In the genomic region with DNA sequence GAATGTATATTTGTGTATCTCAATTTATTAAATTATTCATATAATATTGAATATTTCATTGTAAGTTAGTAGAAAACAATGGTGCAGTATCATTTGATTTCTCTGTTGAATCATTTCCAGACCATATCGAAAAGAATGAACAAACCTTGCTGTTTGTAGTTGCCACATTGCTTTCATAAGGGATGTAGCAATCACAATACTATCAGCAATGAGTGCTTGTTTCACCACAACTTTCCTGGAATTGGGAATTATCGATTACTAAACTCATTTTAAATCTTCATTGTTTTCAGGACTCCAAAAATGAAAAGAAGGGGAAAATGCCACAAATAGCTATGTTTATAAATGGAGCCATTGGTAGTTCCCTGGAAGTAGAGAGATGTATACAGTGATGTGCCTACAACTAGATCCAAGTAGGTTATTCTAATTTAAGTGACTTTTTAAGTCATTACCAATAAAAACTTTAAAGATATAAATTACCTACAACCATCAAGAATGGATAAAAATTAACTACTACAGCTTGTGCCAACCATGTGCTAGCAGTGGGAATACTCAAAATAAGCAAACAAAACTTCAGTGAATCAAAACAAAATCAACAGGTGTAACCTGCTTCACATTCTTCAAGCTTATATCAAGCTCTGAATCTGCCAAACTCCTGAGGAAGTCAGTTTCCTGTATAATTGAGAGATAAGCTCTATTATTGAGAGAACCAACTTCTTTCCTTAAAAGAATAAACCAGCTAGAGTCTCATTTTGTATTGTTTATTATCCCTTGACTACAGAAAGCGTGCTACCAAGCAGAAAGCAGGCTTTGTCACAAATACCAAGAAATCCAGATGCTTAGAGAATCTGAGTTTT, we compare ENCODE assay signal across 21 cellular contexts.
DNase-seq lines count a peak whose midpoint lies in the region; ATAC-seq, FAIRE-seq and TF ChIP-seq lines count a peak whose summit lies in the region.
"Had no signal": no experiment of that assay in that cellular context is flagged by ENCODE, and none has a peak within 500 bp of the region (broad histone marks: within the 10 kb centered on the region; RNA-seq: fewer than 3 reads in every experiment).

No MANE protein-coding gene starts in this region.

- in situ Hi-C loops in HepG2 (cut with HindIII; ENCODE audit: extremely low pct_ligation_motif_present, low pct_unique_long_range_greater_than_20kb): no loop called here
- in situ Hi-C loops in HAP-1 (cut with MboI; ENCODE audit: low sequenced_read_pairs): no loop called here

- H3K79me2 ChIP-seq in HepG2 (ENCODE audit: insufficient read depth, low read length): no peaks in the 10 kb centered on the region

- H3K9me3 ChIP-seq in HEK293 (ENCODE audit: control insufficient read depth, insufficient read depth, low read depth, low read length): no peaks in the 10 kb centered on the region
- H3K9me3 ChIP-seq in HepG2 (ENCODE audit: low read length): peaks cover 6% of the 10 kb centered on the region; the same call in 1 of the 2 replicates
- no peaks in the 10 kb centered on the region for H3K9me3 ChIP-seq in HAP-1
- H3K9me3 ChIP-seq: SJSA1 had no signal

- H3K27ac ChIP-seq in HEK293 (ENCODE audit: extremely low read depth, low read depth, low read length) (no peak overlapping the region), HepG2 (ENCODE audit: extremely low read length, insufficient read depth, low read length) (no peak overlapping the region)
- H3K27ac ChIP-seq: HL-60, SJSA1 had no signal

- H3K4me1 ChIP-seq in HEK293 (ENCODE audit: control insufficient read depth, insufficient read depth, low read length) (peaks cover 6% of the 10 kb centered on the region; the same call in 1 of the 2 replicates), HepG2 (ENCODE audit: insufficient read depth, low read length) (peaks cover 40% of the 10 kb centered on the region), HAP-1 (peaks cover 3% of the 10 kb centered on the region; the same call in 1 of the 2 replicates)
- H3K4me1 ChIP-seq: SJSA1 had no signal

- no peak for TF ChIP-seq EP300 in HepG2 (IDR thresholded peaks at IDR 0.05; ENCODE audit: low read depth in 2 of 2, low read length in 2 of 2)
- no peak for TF ChIP-seq EP300 in HepG2 (CRISPR knock-in tag; IDR thresholded peaks at IDR 0.05; ENCODE audit: borderline replicate concordance)

- WGBS in HepG2 (ENCODE audit: low lambda C conversion rate): 73% methylated on average over 3 of the region's 3 CpGs

- no peaks in the 10 kb centered on the region for H4K20me1 ChIP-seq in HepG2 (ENCODE audit: insufficient read depth, low read length)

- no peak overlapping the region for H3K4me3 ChIP-seq in HEK293 (ENCODE audit: low read depth, low read length)
- no peak overlapping the region for H3K4me3 ChIP-seq in HepG2 (replicated peaks in 1 of 3; ENCODE audit: insufficient read depth in 1 of 3, low read depth in 2 of 3, low read length in 3 of 3)
- no peak overlapping the region for H3K4me3 ChIP-seq in HAP-1
- H3K4me3 ChIP-seq: SJSA1 had no signal

- no peaks in the 10 kb centered on the region for H3K27me3 ChIP-seq in HepG2 (ENCODE audit: control insufficient read depth in 1 of 2, insufficient read depth in 2 of 2, low read length in 2 of 2)
- no peaks in the 10 kb centered on the region for H3K27me3 ChIP-seq in HAP-1 (ENCODE audit: low read depth)

- H3K27ac Mint-ChIP-seq in osteocyte (ENCODE audit: unreplicated experiment): no peak overlapping the region
- H3K27ac Mint-ChIP-seq in activated CD4-positive, alpha-beta T cell treated with anti-CD3 and anti-CD28 coated beads for 36 hours: no peak overlapping the region
- H3K27ac Mint-ChIP-seq: CD4-positive, CD25-positive, alpha-beta regulatory T cell had no signal

- BruUV-seq in HepG2 (replicated peaks; lab: Mats Ljungman, UMichigan): no TSS peak

- peak; percentile 73 for DNase-seq in dermis blood vessel endothelial cell
- no peak for DNase-seq in HepG2 (ENCODE audit: low spot score)
- peak; percentile 79 for DNase-seq in renal cortical epithelial cell (ENCODE audit: low read depth)
- no peak for DNase-seq in osteocyte (ENCODE audit: extremely low spot score, unreplicated experiment)
- no peak for DNase-seq in HAP-1 (ENCODE audit: low spot score in 2 of 2)
- DNase-seq in activated CD4-positive, alpha-beta T cell treated with anti-CD3 and anti-CD28 coated beads for 36 hours: no peak
- DNase-seq: CD4-positive, CD25-positive, alpha-beta regulatory T cell; DMS 273 treated with DMSO at 0.1 percent for 48 hours; GDM1; KG1; NCI-H1092 treated with DMSO at 0.1 percent for 48 hours; NCI-H146; NCI-H2029 treated with DMSO at 0.1 percent for 48 hours; NCI-H2171 treated with DMSO at 0.1 percent for 48 hours; NCI-H524 treated with DMSO at 0.1 percent for 48 hours; NCI-H82 had no signal

- no peak for ATAC-seq in HepG2
- no peak for ATAC-seq in activated CD4-positive, alpha-beta T cell treated with anti-CD3 and anti-CD28 coated beads for 36 hours
- ATAC-seq: Panc1 had no signal

- FAIRE-seq in HepG2 (lab: Jason Lieb, UNC): no peak
- FAIRE-seq: GM18507 had no signal

- H3K9me3 Mint-ChIP-seq in osteocyte (ENCODE audit: unreplicated experiment): no peaks in the 10 kb centered on the region
- H3K9me3 Mint-ChIP-seq in activated CD4-positive, alpha-beta T cell treated with anti-CD3 and anti-CD28 coated beads for 36 hours (ENCODE audit: low read depth): no peaks in the 10 kb centered on the region

- CTCF ChIA-PET in HEK293 (lab: Yijun Ruan, JAX) (interaction anchor here (0.6 to 1.9 kb wide), 3 partner anchors 14 to 858 kb away, joined by 3 to 8 read pairs (median 4); no protein-coding TSS in a partner anchor), HepG2 (lab: Yijun Ruan, JAX; ENCODE audit: low intra/inter-chr PET ratio, low total read pairs) (no interaction called here)
- CTCF ChIA-PET in activated CD4-positive, alpha-beta T cell treated with anti-CD3 and anti-CD28 coated beads for 36 hours (lab: Charles Lee): interaction anchor here (0.6 to 2.5 kb wide), 4 partner anchors 15 to 502 kb away, joined by 3 to 12 read pairs (median 3); no protein-coding TSS in a partner anchor

- no peak for TF ChIP-seq CTCF in HEK293 (tag by site-specific recombination; IDR thresholded peaks at IDR 0.05)
- no peak for TF ChIP-seq CTCF in HepG2 (CRISPR knock-in tag; IDR thresholded peaks at IDR 0.05)
- TF ChIP-seq CTCF in osteocyte (IDR thresholded peaks at IDR 0.05): no peak

- no peak for TF ChIP-seq RAD21 in HepG2 (CRISPR knock-in tag; IDR thresholded peaks at IDR 0.05)

- intact Hi-C loops in HepG2 (cut with micrococcal nuclease; ENCODE audit: unreplicated experiment): no loop called here
- intact Hi-C loops in activated CD4-positive, alpha-beta T cell treated with anti-CD3 and anti-CD28 coated beads for 36 hours (cut with DNase I, micrococcal nuclease): no loop called here

- no peaks in the 10 kb centered on the region for H3K4me1 Mint-ChIP-seq in osteocyte (ENCODE audit: unreplicated experiment)
- no peaks in the 10 kb centered on the region for H3K4me1 Mint-ChIP-seq in activated CD4-positive, alpha-beta T cell treated with anti-CD3 and anti-CD28 coated beads for 36 hours
- H3K4me1 Mint-ChIP-seq: CD4-positive, CD25-positive, alpha-beta regulatory T cell had no signal

- no peak for TF ChIP-seq POLR2A in HepG2 (IDR thresholded peaks at IDR 0.05; ENCODE audit: insufficient read depth in 1 of 2, low read depth in 2 of 2, low read length in 2 of 2)

- no peak overlapping the region for H3K9ac ChIP-seq in HepG2 (ENCODE audit: insufficient read depth, low read depth, low read length)

- POLR2A ChIA-PET in HEK293 (lab: Yijun Ruan, JAX): no interaction called here
- POLR2A ChIA-PET in HepG2 (lab: Yijun Ruan, JAX): no interaction called here
- POLR2A ChIA-PET in activated CD4-positive, alpha-beta T cell treated with anti-CD3 and anti-CD28 coated beads for 36 hours (lab: Charles Lee): no interaction called here

- H3K4me2 ChIP-seq in HepG2 (ENCODE audit: low read depth, low read length): no peak overlapping the region

- no peak overlapping the region for H3K4me3 Mint-ChIP-seq in osteocyte (ENCODE audit: unreplicated experiment)
- H3K4me3 Mint-ChIP-seq in activated CD4-positive, alpha-beta T cell treated with anti-CD3 and anti-CD28 coated beads for 36 hours: no peak overlapping the region
- H3K4me3 Mint-ChIP-seq: CD4-positive, CD25-positive, alpha-beta regulatory T cell had no signal

- H3K27me3 Mint-ChIP-seq in osteocyte (ENCODE audit: unreplicated experiment): peaks cover 11% of the 10 kb centered on the region
- peaks cover 4% of the 10 kb centered on the region for H3K27me3 Mint-ChIP-seq in activated CD4-positive, alpha-beta T cell treated with anti-CD3 and anti-CD28 coated beads for 36 hours

- no peak overlapping the region for H2AFZ ChIP-seq in HepG2 (ENCODE audit: low read length)

- H3K36me3 Mint-ChIP-seq in osteocyte (ENCODE audit: unreplicated experiment): no peaks in the 10 kb centered on the region
- no peaks in the 10 kb centered on the region for H3K36me3 Mint-ChIP-seq in activated CD4-positive, alpha-beta T cell treated with anti-CD3 and anti-CD28 coated beads for 36 hours (ENCODE audit: low read depth)
- H3K36me3 Mint-ChIP-seq: CD4-positive, CD25-positive, alpha-beta regulatory T cell had no signal

- H3K36me3 ChIP-seq in HEK293 (ENCODE audit: control insufficient read depth in 2 of 2, insufficient read depth in 1 of 2, low read length in 2 of 2) (no peaks in the 10 kb centered on the region; a peak in 1 of 3 replicates), HepG2 (replicated peaks in 1 of 2; ENCODE audit: control insufficient read depth in 1 of 2, insufficient read depth in 2 of 2, low read length in 2 of 2) (no peaks in the 10 kb centered on the region), HAP-1 (replicated peaks) (no peaks in the 10 kb centered on the region)
- H3K36me3 ChIP-seq: SJSA1 had no signal

TF ChIP-seq in HEK293, 187 proteins besides CTCF, POLR2A, EP300 and RAD21 (continues in another document):
- no peak for TF ChIP-seq ZNF664 (tag by site-specific recombination; IDR thresholded peaks at IDR 0.05)
- peak; percentile 67 for TF ChIP-seq SCRT1 (tag by site-specific recombination; IDR thresholded peaks at IDR 0.05; ENCODE audit: borderline replicate concordance)
- no peak for TF ChIP-seq KLF9 (tag by site-specific recombination; IDR thresholded peaks at IDR 0.05; ENCODE audit: low read depth)
- TF ChIP-seq ZNF140 (tag by site-specific recombination; IDR thresholded peaks at IDR 0.05): no peak
- no peak for TF ChIP-seq ZNF610 (tag by site-specific recombination; IDR thresholded peaks at IDR 0.05; ENCODE audit: borderline replicate concordance)
- peak; percentile 91 for TF ChIP-seq SCRT2 (tag by site-specific recombination; IDR thresholded peaks at IDR 0.05)

TF ChIP-seq in HepG2, 621 proteins besides CTCF, POLR2A, EP300 and RAD21 (continues in another document):
- peak; percentile 49; the same call in 1 of the 2 replicates for TF ChIP-seq NCOA2 (CRISPR knock-in tag; IDR thresholded peaks at IDR 0.05)
- TF ChIP-seq CEBPB (IDR thresholded peaks at IDR 0.05; ENCODE audit: borderline replicate concordance, low read depth, low read length): peak; percentile 69; the same call in 1 of the 2 replicates
- TF ChIP-seq ZNF326 (CRISPR knock-in tag; IDR thresholded peaks at IDR 0.05; ENCODE audit: borderline replicate concordance): no peak
- peak; percentile 46 for TF ChIP-seq CEBPG (CRISPR knock-in tag; IDR thresholded peaks at IDR 0.05)
- TF ChIP-seq SOX6 (IDR thresholded peaks at IDR 0.05): no peak
- peak; percentile 36; the same call in 1 of the 2 replicates for TF ChIP-seq SOX6 (CRISPR knock-in tag; IDR thresholded peaks at IDR 0.05)
- peak; percentile 73 for TF ChIP-seq GATAD2A (CRISPR knock-in tag; IDR thresholded peaks at IDR 0.05)

Comparison
In these comparisons a context has a peak if more than half of its experiments do, and no peak if none do; other contexts are left out.
1. DNase-seq: peak in dermis blood vessel endothelial cell (single experiment) and renal cortical epithelial cell (single experiment); none in HepG2 (single experiment), osteocyte (single experiment), HAP-1 (0 of 2) and activated CD4-positive, alpha-beta T cell treated with anti-CD3 and anti-CD28 coated beads for 36 hours (single experiment).